ENCODE assay signal across 9 cellular contexts in the genomic region with DNA sequence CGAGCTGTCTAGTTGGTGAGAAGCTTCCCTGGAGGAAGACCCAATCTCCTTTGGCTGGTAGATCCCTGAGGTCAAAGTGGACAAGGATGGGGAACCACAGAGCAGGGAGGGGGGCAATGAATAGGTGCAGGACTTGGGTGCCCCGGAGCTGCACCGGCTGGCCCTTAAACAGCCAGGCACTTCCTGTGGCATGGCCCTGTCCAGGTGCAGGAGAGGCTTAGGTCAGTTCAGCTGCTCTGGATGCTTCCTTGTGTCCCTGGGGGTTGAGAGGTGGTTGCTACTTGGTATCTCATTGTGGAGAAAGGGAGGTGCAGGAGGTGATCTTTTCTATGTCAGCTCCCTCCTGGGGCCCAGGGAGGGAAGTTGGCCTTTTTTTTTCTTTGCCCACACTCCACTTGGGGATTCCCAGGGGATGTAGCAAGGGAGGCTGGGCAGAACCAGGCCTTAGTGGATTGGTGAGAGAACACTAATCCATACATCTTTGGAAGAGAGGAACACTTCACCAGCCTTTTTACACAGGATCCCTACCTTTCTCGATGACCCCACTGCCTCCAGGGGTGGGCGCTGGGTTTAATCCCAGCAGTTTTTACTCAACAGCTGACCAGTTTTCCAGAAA. TPM values are rescaled to one million over a fixed set of nuclear protein-coding genes. Genes with fewer than 3 reads are reported as not detected.
DNase-seq lines count a peak whose midpoint lies in the region; ATAC-seq and TF ChIP-seq lines count a peak whose summit lies in the region.
"Had no signal": no experiment of that assay in that cellular context is flagged by ENCODE, and none has a peak within 500 bp of the region (broad histone marks: within the 10 kb centered on the region; RNA-seq: fewer than 3 reads in every experiment).

No MANE protein-coding gene starts in this region.

- H3K27ac Mint-ChIP-seq in T-helper 1 cell treated with Interleukin-12 subunit alpha and Interleukin-12 subunit beta and Interleukin-4 antibody, amounts not matched to agents 30 μg/mL and 1 μg/mL, for 36 hours: peak overlapping the region; percentile 36
- peak overlapping the region; percentile 84 for H3K27ac Mint-ChIP-seq in chondrocyte (ENCODE audit: unreplicated experiment)

- peaks cover 29% of the 10 kb centered on the region for H3K4me1 Mint-ChIP-seq in T-helper 1 cell treated with Interleukin-12 subunit alpha and Interleukin-12 subunit beta and Interleukin-4 antibody, amounts not matched to agents 30 μg/mL and 1 μg/mL, for 36 hours (ENCODE audit: low read depth)
- H3K4me1 Mint-ChIP-seq in chondrocyte (ENCODE audit: low read depth): peaks cover 49% of the 10 kb centered on the region

- peaks cover 0 to 9% of the 10 kb centered on the region in 2 donors for H3K4me1 ChIP-seq in ascending aorta

- H3K4me3 ChIP-seq in NB4 (ENCODE audit: low read depth, low read length) (peak overlapping the region; percentile 89), retinal pigment epithelial cell (ENCODE audit: low read length) (peak overlapping the region; percentile 77), ascending aorta (peak overlapping the region in 1 of 2 donors; percentile 97)

- no peaks in the 10 kb centered on the region for H3K27me3 Mint-ChIP-seq in T-helper 1 cell treated with Interleukin-12 subunit alpha and Interleukin-12 subunit beta and Interleukin-4 antibody, amounts not matched to agents 30 μg/mL and 1 μg/mL, for 36 hours (ENCODE audit: low read depth)
- H3K27me3 Mint-ChIP-seq in chondrocyte (ENCODE audit: low read depth): no peaks in the 10 kb centered on the region

- DNase-seq in T-helper 1 cell: no peak
- DNase-seq in NB4 (ENCODE audit: low read depth): peak; percentile 58
- DNase-seq in chondrocyte (ENCODE audit: low spot score): no peak
- DNase-seq in retinal pigment epithelial cell (ENCODE audit: low read depth): no peak
- no peak for DNase-seq in Right ventricle myocardium superior
- DNase-seq in ascending aorta (ENCODE audit: low spot score in 2 of 2): no peak

- TF ChIP-seq CTCF in NB4 (IDR thresholded peaks at IDR 0.05; ENCODE audit: low read depth, low read length) (no peak), chondrocyte (IDR thresholded peaks at IDR 0.05) (no peak), retinal pigment epithelial cell (conservative IDR thresholded peaks at IDR 0.05; ENCODE audit: low read depth, low read length) (no peak), ascending aorta (IDR thresholded peaks at IDR 0.05) (no peak)

- intact Hi-C loops in Right ventricle myocardium superior (cut with DNase I) (no loop called here), ascending aorta (cut with DNase I) (loop anchor here (2.0 to 5.0 kb wide), 5 partner anchors 55 to 966 kb away; a partner anchor contains a TSS)

- ATAC-seq in GM18870 (IDR thresholded peaks at IDR 0.05; ENCODE audit: unreplicated experiment) (no peak), Right ventricle myocardium superior (ENCODE audit: poor library complexity) (no peak)

- no peaks in the 10 kb centered on the region for H3K9me3 ChIP-seq in ascending aorta
- H3K9me3 ChIP-seq: tibial nerve had no signal

- peaks cover 32 to 39% of the 10 kb centered on the region in 2 donors for H3K36me3 ChIP-seq in ascending aorta

- peaks cover 26% of the 10 kb centered on the region for H3K36me3 Mint-ChIP-seq in T-helper 1 cell treated with Interleukin-12 subunit alpha and Interleukin-12 subunit beta and Interleukin-4 antibody, amounts not matched to agents 30 μg/mL and 1 μg/mL, for 36 hours (ENCODE audit: low read depth)
- H3K36me3 Mint-ChIP-seq in chondrocyte (ENCODE audit: low read depth): peaks cover 24% of the 10 kb centered on the region

- TF ChIP-seq POLR2A in NB4 (IDR thresholded peaks at IDR 0.05; ENCODE audit: extremely low read depth, insufficient read length): no peak

- peak overlapping the region; percentile 84 for H3K4me3 Mint-ChIP-seq in T-helper 1 cell treated with Interleukin-12 subunit alpha and Interleukin-12 subunit beta and Interleukin-4 antibody, amounts not matched to agents 30 μg/mL and 1 μg/mL, for 36 hours
- peak overlapping the region; percentile 80 for H3K4me3 Mint-ChIP-seq in chondrocyte (ENCODE audit: unreplicated experiment)

- no peaks in the 10 kb centered on the region for H3K9me3 Mint-ChIP-seq in T-helper 1 cell treated with Interleukin-12 subunit alpha and Interleukin-12 subunit beta and Interleukin-4 antibody, amounts not matched to agents 30 μg/mL and 1 μg/mL, for 36 hours
- no peaks in the 10 kb centered on the region for H3K9me3 Mint-ChIP-seq in chondrocyte (ENCODE audit: low read depth)

- H3K27ac ChIP-seq in ascending aorta: no peak overlapping the region

- no peaks in the 10 kb centered on the region for H3K27me3 ChIP-seq in ascending aorta
- H3K27me3 ChIP-seq: tibial nerve had no signal

RNA-seq across cellular contexts. Expression of a gene that starts 1.2 kb away (rescaled TPM):
- total RNA-seq in chondrocyte (15.2 to 28.7 TPM (median 17.0 TPM) in 3 replicates), Right ventricle myocardium superior (24.2 TPM), ascending aorta (34.3 TPM)

RNA-seq across cellular contexts. Expression of a gene that starts 56.1 kb away (rescaled TPM):
- 48.3 to 50.8 TPM (median 49.8 TPM) in 3 replicates for total RNA-seq in chondrocyte
- total RNA-seq in Right ventricle myocardium superior: 13.2 TPM
- 23.3 TPM for total RNA-seq in ascending aorta
